Comparison of ENCODE assay signal across 1 cellular context in the genomic region with DNA sequence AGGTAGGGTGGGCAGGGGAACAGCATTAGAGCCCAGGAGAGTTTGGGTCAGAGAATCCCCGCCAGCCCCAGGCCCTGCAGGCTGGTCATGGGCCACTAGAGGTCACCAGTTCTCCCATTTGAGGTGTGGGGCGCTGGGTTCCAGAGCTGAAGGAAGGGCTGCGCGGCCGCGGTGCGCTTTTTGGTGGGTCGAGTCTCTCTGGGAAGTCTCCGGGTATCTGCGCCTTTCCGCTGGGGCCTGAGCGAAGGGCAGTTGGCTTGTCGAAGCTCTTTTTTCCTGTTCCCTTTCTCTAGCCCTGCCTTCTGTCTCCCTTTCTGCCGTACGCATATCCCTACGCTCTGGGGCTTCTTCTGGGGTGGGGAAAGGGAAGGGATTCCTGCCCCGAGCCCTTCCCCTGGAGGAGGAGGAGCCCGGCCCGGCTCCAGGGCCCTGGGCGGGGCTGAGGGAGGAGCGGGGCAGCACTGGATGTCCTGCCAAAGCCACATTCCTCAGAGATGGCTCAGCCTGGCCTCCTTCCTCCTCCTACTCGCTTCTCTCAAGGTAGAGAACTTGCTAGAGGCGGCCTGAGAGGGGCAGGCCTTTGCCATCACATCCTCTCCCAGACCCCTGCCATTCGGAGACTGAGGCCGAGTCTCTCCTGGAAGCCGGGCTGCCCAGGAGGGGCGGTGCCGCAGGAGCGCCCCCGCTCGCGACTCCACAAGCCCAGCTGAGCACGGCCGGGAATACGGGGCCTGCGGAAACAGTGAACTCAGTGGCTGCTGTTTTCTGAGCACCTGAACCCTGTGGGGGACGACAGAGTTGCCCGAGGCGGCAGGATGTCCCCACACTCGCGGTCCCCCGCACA.
A peak's percentile ranks its signal among the peaks of the same experiment; 100 is the strongest.
TF ChIP-seq lines count a peak whose summit lies in the region.

No MANE protein-coding gene starts in this region.

TF ChIP-seq in HepG2, 621 proteins besides CTCF, POLR2A, EP300 and RAD21 (continues in another document):
- TF ChIP-seq HCFC1 (IDR thresholded peaks at IDR 0.05; ENCODE audit: low read depth, low read length) (no peak), ZFP82 (CRISPR knock-in tag; IDR thresholded peaks at IDR 0.05; ENCODE audit: borderline replicate concordance) (no peak), FOXA3 (CRISPR knock-in tag; IDR thresholded peaks at IDR 0.05) (no peak), SNAI1 (CRISPR knock-in tag; IDR thresholded peaks at IDR 0.05; ENCODE audit: borderline replicate concordance) (no peak), RARA (CRISPR knock-in tag; IDR thresholded peaks at IDR 0.05) (no peak; the same call in 1 of the 2 replicates), ATF1 (CRISPR knock-in tag; IDR thresholded peaks at IDR 0.05) (no peak), ARID2 (CRISPR knock-in tag; IDR thresholded peaks at IDR 0.05; ENCODE audit: borderline replicate concordance) (no peak), KLF15 (CRISPR knock-in tag; IDR thresholded peaks at IDR 0.05; ENCODE audit: borderline replicate concordance) (no peak), MYNN (CRISPR knock-in tag; IDR thresholded peaks at IDR 0.05; ENCODE audit: low read depth) (no peak), SMC3 (IDR thresholded peaks at IDR 0.05; ENCODE audit: low read length) (peak; percentile 21; the same call in 1 of the 2 replicates), ZNF382 (CRISPR knock-in tag; IDR thresholded peaks at IDR 0.05; ENCODE audit: borderline replicate concordance) (no peak), DMAP1 (CRISPR knock-in tag; IDR thresholded peaks at IDR 0.05) (0 out of 2 replicates have a peak, but pooled peaks have one; percentile 7), ZNF761 (CRISPR knock-in tag; conservative IDR thresholded peaks at IDR 0.05) (no peak), MAFG (CRISPR knock-in tag; IDR thresholded peaks at IDR 0.05) (no peak), ZNF550 (CRISPR knock-in tag; IDR thresholded peaks at IDR 0.05; ENCODE audit: borderline replicate concordance) (no peak), ARNT (IDR thresholded peaks at IDR 0.05) (no peak), TP53 (CRISPR knock-in tag; conservative IDR thresholded peaks at IDR 0.05) (no peak), SOX13 (IDR thresholded peaks at IDR 0.05) (no peak), SOX13 (CRISPR knock-in tag; conservative IDR thresholded peaks at IDR 0.05 in 1 of 2, IDR thresholded peaks at IDR 0.05 in 1 of 2) (no peak; a peak in 1 of 4 replicates), RARG (CRISPR knock-in tag; IDR thresholded peaks at IDR 0.05; ENCODE audit: low read depth) (no peak), ZNF10 (CRISPR knock-in tag; IDR thresholded peaks at IDR 0.05; ENCODE audit: borderline replicate concordance, low read depth) (no peak), KLF6 (CRISPR knock-in tag; IDR thresholded peaks at IDR 0.05) (0 out of 2 replicates have a peak, but pooled peaks have one; percentile 30), ISL2 (CRISPR knock-in tag; IDR thresholded peaks at IDR 0.05) (0 out of 2 replicates have a peak, but pooled peaks have one; percentile 61), POLR2G (IDR thresholded peaks at IDR 0.05; ENCODE audit: low read depth, low read length) (peak; percentile 77), ZNF841 (CRISPR knock-in tag; IDR thresholded peaks at IDR 0.05; ENCODE audit: borderline replicate concordance) (no peak), MTA1 (CRISPR knock-in tag; IDR thresholded peaks at IDR 0.05; ENCODE audit: borderline replicate concordance) (no peak), NFE2L1 (CRISPR knock-in tag; IDR thresholded peaks at IDR 0.05; ENCODE audit: borderline replicate concordance) (no peak), KLF12 (CRISPR knock-in tag; IDR thresholded peaks at IDR 0.05; ENCODE audit: borderline replicate concordance) (peak; percentile 43; the same call in 1 of the 2 replicates), ZNF670 (CRISPR knock-in tag; IDR thresholded peaks at IDR 0.05; ENCODE audit: borderline replicate concordance) (no peak)
- TF ChIP-seq, protein P1, sequence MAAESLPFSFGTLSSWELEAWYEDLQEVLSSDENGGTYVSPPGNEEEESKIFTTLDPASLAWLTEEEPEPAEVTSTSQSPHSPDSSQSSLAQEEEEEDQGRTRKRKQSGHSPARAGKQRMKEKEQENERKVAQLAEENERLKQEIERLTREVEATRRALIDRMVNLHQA (CRISPR knock-in tag; IDR thresholded peaks at IDR 0.05): no peak
- TF ChIP-seq, protein P2, sequence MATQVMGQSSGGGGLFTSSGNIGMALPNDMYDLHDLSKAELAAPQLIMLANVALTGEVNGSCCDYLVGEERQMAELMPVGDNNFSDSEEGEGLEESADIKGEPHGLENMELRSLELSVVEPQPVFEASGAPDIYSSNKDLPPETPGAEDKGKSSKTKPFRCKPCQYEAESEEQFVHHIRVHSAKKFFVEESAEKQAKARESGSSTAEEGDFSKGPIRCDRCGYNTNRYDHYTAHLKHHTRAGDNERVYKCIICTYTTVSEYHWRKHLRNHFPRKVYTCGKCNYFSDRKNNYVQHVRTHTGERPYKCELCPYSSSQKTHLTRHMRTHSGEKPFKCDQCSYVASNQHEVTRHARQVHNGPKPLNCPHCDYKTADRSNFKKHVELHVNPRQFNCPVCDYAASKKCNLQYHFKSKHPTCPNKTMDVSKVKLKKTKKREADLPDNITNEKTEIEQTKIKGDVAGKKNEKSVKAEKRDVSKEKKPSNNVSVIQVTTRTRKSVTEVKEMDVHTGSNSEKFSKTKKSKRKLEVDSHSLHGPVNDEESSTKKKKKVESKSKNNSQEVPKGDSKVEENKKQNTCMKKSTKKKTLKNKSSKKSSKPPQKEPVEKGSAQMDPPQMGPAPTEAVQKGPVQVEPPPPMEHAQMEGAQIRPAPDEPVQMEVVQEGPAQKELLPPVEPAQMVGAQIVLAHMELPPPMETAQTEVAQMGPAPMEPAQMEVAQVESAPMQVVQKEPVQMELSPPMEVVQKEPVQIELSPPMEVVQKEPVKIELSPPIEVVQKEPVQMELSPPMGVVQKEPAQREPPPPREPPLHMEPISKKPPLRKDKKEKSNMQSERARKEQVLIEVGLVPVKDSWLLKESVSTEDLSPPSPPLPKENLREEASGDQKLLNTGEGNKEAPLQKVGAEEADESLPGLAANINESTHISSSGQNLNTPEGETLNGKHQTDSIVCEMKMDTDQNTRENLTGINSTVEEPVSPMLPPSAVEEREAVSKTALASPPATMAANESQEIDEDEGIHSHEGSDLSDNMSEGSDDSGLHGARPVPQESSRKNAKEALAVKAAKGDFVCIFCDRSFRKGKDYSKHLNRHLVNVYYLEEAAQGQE (IDR thresholded peaks at IDR 0.05; ENCODE audit: borderline replicate concordance in 1 of 2, low read depth in 1 of 2, low read length in 2 of 2): no peak
- TF ChIP-seq, protein P3, sequence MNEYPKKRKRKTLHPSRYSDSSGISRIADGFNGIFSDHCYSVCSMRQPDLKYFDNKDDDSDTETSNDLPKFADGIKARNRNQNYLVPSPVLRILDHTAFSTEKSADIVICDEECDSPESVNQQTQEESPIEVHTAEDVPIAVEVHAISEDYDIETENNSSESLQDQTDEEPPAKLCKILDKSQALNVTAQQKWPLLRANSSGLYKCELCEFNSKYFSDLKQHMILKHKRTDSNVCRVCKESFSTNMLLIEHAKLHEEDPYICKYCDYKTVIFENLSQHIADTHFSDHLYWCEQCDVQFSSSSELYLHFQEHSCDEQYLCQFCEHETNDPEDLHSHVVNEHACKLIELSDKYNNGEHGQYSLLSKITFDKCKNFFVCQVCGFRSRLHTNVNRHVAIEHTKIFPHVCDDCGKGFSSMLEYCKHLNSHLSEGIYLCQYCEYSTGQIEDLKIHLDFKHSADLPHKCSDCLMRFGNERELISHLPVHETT (CRISPR knock-in tag; conservative IDR thresholded peaks at IDR 0.05): 0 out of 2 replicates have a peak, but pooled peaks have one; percentile 8
- TF ChIP-seq, protein P4, sequence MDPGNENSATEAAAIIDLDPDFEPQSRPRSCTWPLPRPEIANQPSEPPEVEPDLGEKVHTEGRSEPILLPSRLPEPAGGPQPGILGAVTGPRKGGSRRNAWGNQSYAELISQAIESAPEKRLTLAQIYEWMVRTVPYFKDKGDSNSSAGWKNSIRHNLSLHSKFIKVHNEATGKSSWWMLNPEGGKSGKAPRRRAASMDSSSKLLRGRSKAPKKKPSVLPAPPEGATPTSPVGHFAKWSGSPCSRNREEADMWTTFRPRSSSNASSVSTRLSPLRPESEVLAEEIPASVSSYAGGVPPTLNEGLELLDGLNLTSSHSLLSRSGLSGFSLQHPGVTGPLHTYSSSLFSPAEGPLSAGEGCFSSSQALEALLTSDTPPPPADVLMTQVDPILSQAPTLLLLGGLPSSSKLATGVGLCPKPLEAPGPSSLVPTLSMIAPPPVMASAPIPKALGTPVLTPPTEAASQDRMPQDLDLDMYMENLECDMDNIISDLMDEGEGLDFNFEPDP (CRISPR knock-in tag; conservative IDR thresholded peaks at IDR 0.05): no peak
- TF ChIP-seq, protein P5, sequence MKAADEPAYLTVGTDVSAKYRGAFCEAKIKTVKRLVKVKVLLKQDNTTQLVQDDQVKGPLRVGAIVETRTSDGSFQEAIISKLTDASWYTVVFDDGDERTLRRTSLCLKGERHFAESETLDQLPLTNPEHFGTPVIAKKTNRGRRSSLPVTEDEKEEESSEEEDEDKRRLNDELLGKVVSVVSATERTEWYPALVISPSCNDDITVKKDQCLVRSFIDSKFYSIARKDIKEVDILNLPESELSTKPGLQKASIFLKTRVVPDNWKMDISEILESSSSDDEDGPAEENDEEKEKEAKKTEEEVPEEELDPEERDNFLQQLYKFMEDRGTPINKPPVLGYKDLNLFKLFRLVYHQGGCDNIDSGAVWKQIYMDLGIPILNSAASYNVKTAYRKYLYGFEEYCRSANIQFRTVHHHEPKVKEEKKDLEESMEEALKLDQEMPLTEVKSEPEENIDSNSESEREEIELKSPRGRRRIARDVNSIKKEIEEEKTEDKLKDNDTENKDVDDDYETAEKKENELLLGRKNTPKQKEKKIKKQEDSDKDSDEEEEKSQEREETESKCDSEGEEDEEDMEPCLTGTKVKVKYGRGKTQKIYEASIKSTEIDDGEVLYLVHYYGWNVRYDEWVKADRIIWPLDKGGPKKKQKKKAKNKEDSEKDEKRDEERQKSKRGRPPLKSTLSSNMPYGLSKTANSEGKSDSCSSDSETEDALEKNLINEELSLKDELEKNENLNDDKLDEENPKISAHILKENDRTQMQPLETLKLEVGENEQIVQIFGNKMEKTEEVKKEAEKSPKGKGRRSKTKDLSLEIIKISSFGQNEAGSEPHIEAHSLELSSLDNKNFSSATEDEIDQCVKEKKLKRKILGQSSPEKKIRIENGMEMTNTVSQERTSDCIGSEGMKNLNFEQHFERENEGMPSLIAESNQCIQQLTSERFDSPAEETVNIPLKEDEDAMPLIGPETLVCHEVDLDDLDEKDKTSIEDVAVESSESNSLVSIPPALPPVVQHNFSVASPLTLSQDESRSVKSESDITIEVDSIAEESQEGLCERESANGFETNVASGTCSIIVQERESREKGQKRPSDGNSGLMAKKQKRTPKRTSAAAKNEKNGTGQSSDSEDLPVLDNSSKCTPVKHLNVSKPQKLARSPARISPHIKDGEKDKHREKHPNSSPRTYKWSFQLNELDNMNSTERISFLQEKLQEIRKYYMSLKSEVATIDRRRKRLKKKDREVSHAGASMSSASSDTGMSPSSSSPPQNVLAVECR (CRISPR knock-in tag; IDR thresholded peaks at IDR 0.05; ENCODE audit: borderline replicate concordance): peak; percentile 58; the same call in 1 of the 2 replicates
- TF ChIP-seq, protein P6, sequence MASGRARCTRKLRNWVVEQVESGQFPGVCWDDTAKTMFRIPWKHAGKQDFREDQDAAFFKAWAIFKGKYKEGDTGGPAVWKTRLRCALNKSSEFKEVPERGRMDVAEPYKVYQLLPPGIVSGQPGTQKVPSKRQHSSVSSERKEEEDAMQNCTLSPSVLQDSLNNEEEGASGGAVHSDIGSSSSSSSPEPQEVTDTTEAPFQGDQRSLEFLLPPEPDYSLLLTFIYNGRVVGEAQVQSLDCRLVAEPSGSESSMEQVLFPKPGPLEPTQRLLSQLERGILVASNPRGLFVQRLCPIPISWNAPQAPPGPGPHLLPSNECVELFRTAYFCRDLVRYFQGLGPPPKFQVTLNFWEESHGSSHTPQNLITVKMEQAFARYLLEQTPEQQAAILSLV (CRISPR knock-in tag; IDR thresholded peaks at IDR 0.05; ENCODE audit: borderline replicate concordance): no peak
- TF ChIP-seq, protein P7, sequence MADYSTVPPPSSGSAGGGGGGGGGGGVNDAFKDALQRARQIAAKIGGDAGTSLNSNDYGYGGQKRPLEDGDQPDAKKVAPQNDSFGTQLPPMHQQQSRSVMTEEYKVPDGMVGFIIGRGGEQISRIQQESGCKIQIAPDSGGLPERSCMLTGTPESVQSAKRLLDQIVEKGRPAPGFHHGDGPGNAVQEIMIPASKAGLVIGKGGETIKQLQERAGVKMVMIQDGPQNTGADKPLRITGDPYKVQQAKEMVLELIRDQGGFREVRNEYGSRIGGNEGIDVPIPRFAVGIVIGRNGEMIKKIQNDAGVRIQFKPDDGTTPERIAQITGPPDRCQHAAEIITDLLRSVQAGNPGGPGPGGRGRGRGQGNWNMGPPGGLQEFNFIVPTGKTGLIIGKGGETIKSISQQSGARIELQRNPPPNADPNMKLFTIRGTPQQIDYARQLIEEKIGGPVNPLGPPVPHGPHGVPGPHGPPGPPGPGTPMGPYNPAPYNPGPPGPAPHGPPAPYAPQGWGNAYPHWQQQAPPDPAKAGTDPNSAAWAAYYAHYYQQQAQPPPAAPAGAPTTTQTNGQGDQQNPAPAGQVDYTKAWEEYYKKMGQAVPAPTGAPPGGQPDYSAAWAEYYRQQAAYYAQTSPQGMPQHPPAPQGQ (CRISPR knock-in tag; IDR thresholded peaks at IDR 0.05; ENCODE audit: borderline replicate concordance): no peak
- TF ChIP-seq, protein P8, sequence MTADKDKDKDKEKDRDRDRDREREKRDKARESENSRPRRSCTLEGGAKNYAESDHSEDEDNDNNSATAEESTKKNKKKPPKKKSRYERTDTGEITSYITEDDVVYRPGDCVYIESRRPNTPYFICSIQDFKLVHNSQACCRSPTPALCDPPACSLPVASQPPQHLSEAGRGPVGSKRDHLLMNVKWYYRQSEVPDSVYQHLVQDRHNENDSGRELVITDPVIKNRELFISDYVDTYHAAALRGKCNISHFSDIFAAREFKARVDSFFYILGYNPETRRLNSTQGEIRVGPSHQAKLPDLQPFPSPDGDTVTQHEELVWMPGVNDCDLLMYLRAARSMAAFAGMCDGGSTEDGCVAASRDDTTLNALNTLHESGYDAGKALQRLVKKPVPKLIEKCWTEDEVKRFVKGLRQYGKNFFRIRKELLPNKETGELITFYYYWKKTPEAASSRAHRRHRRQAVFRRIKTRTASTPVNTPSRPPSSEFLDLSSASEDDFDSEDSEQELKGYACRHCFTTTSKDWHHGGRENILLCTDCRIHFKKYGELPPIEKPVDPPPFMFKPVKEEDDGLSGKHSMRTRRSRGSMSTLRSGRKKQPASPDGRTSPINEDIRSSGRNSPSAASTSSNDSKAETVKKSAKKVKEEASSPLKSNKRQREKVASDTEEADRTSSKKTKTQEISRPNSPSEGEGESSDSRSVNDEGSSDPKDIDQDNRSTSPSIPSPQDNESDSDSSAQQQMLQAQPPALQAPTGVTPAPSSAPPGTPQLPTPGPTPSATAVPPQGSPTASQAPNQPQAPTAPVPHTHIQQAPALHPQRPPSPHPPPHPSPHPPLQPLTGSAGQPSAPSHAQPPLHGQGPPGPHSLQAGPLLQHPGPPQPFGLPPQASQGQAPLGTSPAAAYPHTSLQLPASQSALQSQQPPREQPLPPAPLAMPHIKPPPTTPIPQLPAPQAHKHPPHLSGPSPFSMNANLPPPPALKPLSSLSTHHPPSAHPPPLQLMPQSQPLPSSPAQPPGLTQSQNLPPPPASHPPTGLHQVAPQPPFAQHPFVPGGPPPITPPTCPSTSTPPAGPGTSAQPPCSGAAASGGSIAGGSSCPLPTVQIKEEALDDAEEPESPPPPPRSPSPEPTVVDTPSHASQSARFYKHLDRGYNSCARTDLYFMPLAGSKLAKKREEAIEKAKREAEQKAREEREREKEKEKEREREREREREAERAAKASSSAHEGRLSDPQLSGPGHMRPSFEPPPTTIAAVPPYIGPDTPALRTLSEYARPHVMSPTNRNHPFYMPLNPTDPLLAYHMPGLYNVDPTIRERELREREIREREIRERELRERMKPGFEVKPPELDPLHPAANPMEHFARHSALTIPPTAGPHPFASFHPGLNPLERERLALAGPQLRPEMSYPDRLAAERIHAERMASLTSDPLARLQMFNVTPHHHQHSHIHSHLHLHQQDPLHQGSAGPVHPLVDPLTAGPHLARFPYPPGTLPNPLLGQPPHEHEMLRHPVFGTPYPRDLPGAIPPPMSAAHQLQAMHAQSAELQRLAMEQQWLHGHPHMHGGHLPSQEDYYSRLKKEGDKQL (CRISPR knock-in tag; IDR thresholded peaks at IDR 0.05; ENCODE audit: low read depth): no peak
